11 cellular contexts compared by ENCODE assay signal in the genomic region with DNA sequence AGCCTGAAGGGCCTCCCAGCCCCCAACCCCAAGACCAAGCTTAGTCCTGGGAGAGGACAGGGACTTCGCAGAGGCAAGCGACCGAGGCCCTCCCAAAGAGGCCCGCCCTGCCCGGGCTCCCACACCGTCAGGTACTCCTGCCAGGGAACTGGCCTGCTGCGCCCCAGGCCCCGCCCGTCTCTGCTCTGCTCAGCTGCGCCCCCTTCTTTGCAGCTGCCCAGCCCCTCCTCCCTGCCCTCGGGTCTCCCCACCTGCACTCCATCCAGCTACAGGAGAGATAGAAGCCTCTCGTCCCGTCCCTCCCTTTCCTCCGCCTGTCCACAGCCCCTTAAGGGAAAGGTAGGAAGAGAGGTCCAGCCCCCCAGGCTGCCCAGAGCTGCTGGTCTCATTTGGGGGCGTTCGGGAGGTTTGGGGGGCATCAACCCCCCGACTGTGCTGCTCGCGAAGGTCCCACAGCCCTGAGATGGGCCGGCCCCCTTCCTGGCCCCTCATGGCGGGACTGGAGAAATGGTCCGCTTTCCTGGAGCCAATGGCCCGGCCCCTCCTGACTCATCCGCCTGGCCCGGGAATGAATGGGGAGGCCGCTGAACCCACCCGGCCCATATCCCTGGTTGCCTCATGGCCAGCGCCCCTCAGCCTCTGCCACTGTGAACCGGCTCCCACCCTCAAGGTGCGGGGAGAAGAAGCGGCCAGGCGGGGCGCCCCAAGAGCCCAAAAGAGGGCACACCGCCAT. TPM values are rescaled to one million over a fixed set of nuclear protein-coding genes. Genes with fewer than 3 reads are reported as not detected.
A peak's percentile ranks its signal among the peaks of the same experiment; 100 is the strongest.
DNase-seq lines count a peak whose midpoint lies in the region; ATAC-seq and TF ChIP-seq lines count a peak whose summit lies in the region.
"Had no signal": no experiment of that assay in that cellular context is flagged by ENCODE, and none has a peak within 500 bp of the region (broad histone marks: within the 10 kb centered on the region; RNA-seq: fewer than 3 reads in every experiment).

No MANE protein-coding gene starts in this region.

- no peak overlapping the region for H3K27ac ChIP-seq in right atrium auricular region
- no peak overlapping the region for H3K27ac ChIP-seq in coronary artery
- H3K27ac ChIP-seq in lower lobe of right lung: peak overlapping the region; percentile 66

- H3K4me1 ChIP-seq in right atrium auricular region (peaks cover 0 to 22% of the 10 kb centered on the region in 2 donors), lower lobe of right lung (peaks cover 14% of the 10 kb centered on the region)

- ATAC-seq in Right ventricle myocardium superior (ENCODE audit: poor library complexity): peak; percentile 28
- ATAC-seq in lower lobe of right lung: peak; percentile 33 to 47
- ATAC-seq in GM18870 (IDR thresholded peaks at IDR 0.05; ENCODE audit: unreplicated experiment): no peak

- H3K9me3 ChIP-seq in right atrium auricular region: no peaks in the 10 kb centered on the region
- H3K9me3 ChIP-seq in lower lobe of right lung: no peaks in the 10 kb centered on the region

- no peak for TF ChIP-seq CTCF in right atrium auricular region (IDR thresholded peaks at IDR 0.05)
- TF ChIP-seq CTCF in coronary artery (IDR thresholded peaks at IDR 0.05): no peak
- TF ChIP-seq CTCF in lower lobe of right lung (IDR thresholded peaks at IDR 0.05): no peak

- H3K27me3 ChIP-seq in right atrium auricular region (peaks cover 26 to 40% of the 10 kb centered on the region in 2 donors), lower lobe of right lung (ENCODE audit: low read depth) (peaks cover 72% of the 10 kb centered on the region)

- peak overlapping the region in 1 of 2 donors; percentile 17 for H3K4me3 ChIP-seq in right atrium auricular region
- peak overlapping the region; percentile 21 for H3K4me3 ChIP-seq in coronary artery
- H3K4me3 ChIP-seq in lower lobe of right lung: peak overlapping the region; percentile 51

- intact Hi-C loops in Right ventricle myocardium superior (cut with DNase I) (no loop called here), lower lobe of right lung (cut with DNase I) (no loop called here)

- H3K36me3 ChIP-seq in right atrium auricular region (no peaks in the 10 kb centered on the region), lower lobe of right lung (no peaks in the 10 kb centered on the region)

- peak; percentile 37 for DNase-seq in Right ventricle myocardium superior
- no peak for DNase-seq in right atrium auricular region (ENCODE audit: low spot score)
- no peak for DNase-seq in coronary artery (ENCODE audit: low spot score)
- peak; percentile 54 for DNase-seq in lower lobe of right lung
- DNase-seq in NK-92 treated with Interleukin-12 subunit alpha and Interleukin-12 subunit beta, amount 100 ng/mL, for 24 hours (lab: John Stamatoyannopoulos, UW): no peak
- DNase-seq in D341Med (ENCODE audit: low spot score): no peak
- DNase-seq in C1 segment of cervical spinal cord (lab: John Stamatoyannopoulos, UW): no peak
- DNase-seq: central memory CD4-positive, alpha-beta T cell had no signal

RNA-seq across cellular contexts. Expression of a gene that starts 21.9 kb away (rescaled TPM):
- total RNA-seq in Right ventricle myocardium superior (251 TPM), right atrium auricular region (100 to 1,000 TPM; 375 to 422 TPM), lower lobe of right lung (368 TPM)

RNA-seq across cellular contexts. Expression of a gene that starts 42.5 kb away (rescaled TPM):
- total RNA-seq in Right ventricle myocardium superior (7.3 TPM), right atrium auricular region (1 to 10 TPM; 4.5 to 4.9 TPM), lower lobe of right lung (12.4 TPM)

RNA-seq across cellular contexts. Expression of a gene that starts 48.5 kb away (rescaled TPM):
- total RNA-seq in Right ventricle myocardium superior (65.6 TPM), right atrium auricular region (10 to 100 TPM; 76.6 to 81.2 TPM), lower lobe of right lung (43.6 TPM)

RNA-seq across cellular contexts. Expression of a gene that starts 53.8 kb away (rescaled TPM):
- not detected for total RNA-seq in Right ventricle myocardium superior
- not detected for total RNA-seq in right atrium auricular region
- 6.0 TPM for total RNA-seq in lower lobe of right lung
- total RNA-seq: osteocyte; T-helper 1 cell treated with Interleukin-12 subunit alpha and Interleukin-12 subunit beta and Interleukin-4 antibody, amounts not matched to agents 30 ng/mL and 1 ng/mL, for 36 hours had no signal

Comparison
In these comparisons a context has a peak if more than half of its experiments do, and no peak if none do; other contexts are left out.
1. DNase-seq: peak in Right ventricle myocardium superior (single experiment) and lower lobe of right lung (single experiment); none in right atrium auricular region (single experiment), coronary artery (single experiment), NK-92 treated with Interleukin-12 subunit alpha and Interleukin-12 subunit beta, amount 100 ng/mL, for 24 hours (single experiment), D341Med (single experiment) and C1 segment of cervical spinal cord (0 of 14).